Comparison of ENCODE assay signal across 1 cellular context in the genomic region with DNA sequence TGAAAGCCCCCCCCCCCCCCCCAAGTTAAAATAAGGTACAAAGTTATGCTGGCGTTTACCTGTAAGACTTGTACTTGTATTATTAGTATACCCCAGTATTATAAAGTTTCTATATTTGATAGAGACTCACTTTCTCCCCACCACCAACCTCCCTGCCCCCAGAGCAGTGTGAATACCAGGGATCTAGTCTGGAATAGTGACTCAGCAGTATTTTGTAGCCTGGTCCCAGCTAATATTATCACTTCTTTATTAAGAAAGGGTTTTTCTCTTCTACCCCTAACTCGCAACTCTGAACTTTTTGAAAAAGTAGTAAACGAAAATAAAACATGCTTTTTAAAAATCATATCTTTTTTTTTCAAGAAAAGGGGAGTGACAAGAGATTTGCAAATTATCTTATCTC.
TF ChIP-seq lines count a peak whose summit lies in the region.

No MANE protein-coding gene starts in this region.

TF ChIP-seq in H1, 55 proteins besides CTCF, POLR2A, EP300 and RAD21:
- TF ChIP-seq SP4 (IDR thresholded peaks at IDR 0.05; ENCODE audit: low read length) (no peak), MAFK (IDR thresholded peaks at IDR 0.05; ENCODE audit: low read depth, low read length) (peak; percentile 82), KDM1A (IDR thresholded peaks at IDR 0.05; ENCODE audit: borderline replicate concordance, low read length) (no peak), CBX8 (IDR thresholded peaks at IDR 0.05; ENCODE audit: borderline replicate concordance, low read depth, low read length) (no peak), JUN (IDR thresholded peaks at IDR 0.05; ENCODE audit: low read depth, low read length) (no peak), PHF8 (conservative IDR thresholded peaks at IDR 0.05; ENCODE audit: low read depth, low read length) (no peak), RXRA (IDR thresholded peaks at IDR 0.05; ENCODE audit: insufficient read depth, low read depth, low read length) (no peak), MAX (IDR thresholded peaks at IDR 0.05) (no peak), BCL11A (IDR thresholded peaks at IDR 0.05; ENCODE audit: low read depth in 2 of 2, low read length in 2 of 2) (no peak), CHD2 (IDR thresholded peaks at IDR 0.05; ENCODE audit: low read length) (no peak), HDAC6 (IDR thresholded peaks at IDR 0.05; ENCODE audit: low read depth, low read length) (no peak), BACH1 (IDR thresholded peaks at IDR 0.05; ENCODE audit: low read length) (peak; percentile 95)
TF ChIP-seq in H1: peak in this region for 2.
